ENCODE assay signal across 1 cellular context in genomic region chr11:59201376-59201775, GRCh38.
TF ChIP-seq lines count a peak whose summit lies in the region.

No MANE protein-coding gene starts in this region.

TF ChIP-seq in A549, 52 proteins besides CTCF, POLR2A, EP300 and RAD21 (continued from another document):
- TF ChIP-seq E2F6 (IDR thresholded peaks at IDR 0.05; ENCODE audit: borderline replicate concordance, low read depth) = no peak
- no peak for TF ChIP-seq SREBF2 (IDR thresholded peaks at IDR 0.05)
- no peak for TF ChIP-seq RFX5 (IDR thresholded peaks at IDR 0.05)
- no peak for TF ChIP-seq RCOR1 (IDR thresholded peaks at IDR 0.05; ENCODE audit: low read depth, low read length)
- TF ChIP-seq ZNF302 (CRISPR knock-in tag; IDR thresholded peaks at IDR 0.05) = no peak
- TF ChIP-seq MAX (IDR thresholded peaks at IDR 0.05) = no peak
- TF ChIP-seq CHD2 (IDR thresholded peaks at IDR 0.05; ENCODE audit: low read length, partially characterized antibody) = no peak
- no peak for TF ChIP-seq KDM1A (IDR thresholded peaks at IDR 0.05; ENCODE audit: low read depth)
- TF ChIP-seq FOXS1 (CRISPR knock-in tag; IDR thresholded peaks at IDR 0.05) = no peak
- no peak for TF ChIP-seq NPAS2 (CRISPR knock-in tag; IDR thresholded peaks at IDR 0.05; ENCODE audit: borderline replicate concordance)
